In genomic region chr14:64293976-64294671, GRCh38 we compare ENCODE assay signal across 8 cellular contexts. TPM values are rescaled to one million over a fixed set of nuclear protein-coding genes. Genes with fewer than 3 reads are reported as not detected.
DNase-seq lines count a peak whose midpoint lies in the region; ATAC-seq and TF ChIP-seq lines count a peak whose summit lies in the region.

Gene ESR2, minus strand, starts transcription at chr14:64294371. Its CDS starts 11,386 bp downstream, at chr14:64282985.

- no peak within 1 kb of the TSS for H3K9ac ChIP-seq in mammary epithelial cell (ENCODE audit: insufficient read depth, low read length)

- TF ChIP-seq CTCF in mammary epithelial cell (conservative IDR thresholded peaks at IDR 0.05 in 1 of 2, IDR thresholded peaks at IDR 0.05 in 1 of 2; ENCODE audit: extremely low read depth in 1 of 2, insufficient read depth in 1 of 2, low read depth in 1 of 2, low read length in 2 of 2): no peak

- in situ Hi-C loops in mammary epithelial cell (cut with MboI; ENCODE audit: low sequenced_read_pairs in 2 of 2): no loop called here

- peak within 1 kb of the TSS; percentile 89 for H2AFZ ChIP-seq in mammary epithelial cell (ENCODE audit: low read depth, low read length)

- no peaks in the 10 kb centered on the region for H3K27me3 ChIP-seq in mammary epithelial cell (ENCODE audit: insufficient read depth, low read length)

- no peaks in the 10 kb centered on the region for H3K36me3 Mint-ChIP-seq in stimulated activated effector memory CD8-positive, alpha-beta T cell treated with anti-CD3 and anti-CD28 coated beads, Interleukin-12 subunit alpha, Interleukin-12 subunit beta, amount 100 ng/mL, for 72 hours

- DNase-seq in AG20443 (ENCODE audit: low spot score) (peak; percentile 52), SK-N-DZ (ENCODE audit: low spot score) (peak; percentile 15), mammary epithelial cell (no peak), left kidney (ENCODE audit: low read depth, low spot score) (peak; percentile 79), NCI-H128 (lab: John Stamatoyannopoulos, UW; ENCODE audit: unreplicated experiment) (no peak)
- DNase-seq in stimulated activated effector memory CD8-positive, alpha-beta T cell treated with anti-CD3 and anti-CD28 coated beads, Interleukin-12 subunit alpha, Interleukin-12 subunit beta, amount 100 ng/mL, for 72 hours (ENCODE audit: low spot score in 2 of 2): peak; percentile 26 to 60

- peak within 1 kb of the TSS; percentile 78 for H3K4me2 ChIP-seq in mammary epithelial cell (ENCODE audit: insufficient read depth, low read depth, low read length)

- peaks cover 27% of the 10 kb centered on the region for H3K4me1 ChIP-seq in mammary epithelial cell (ENCODE audit: insufficient read depth, low read length)

- no peaks in the 10 kb centered on the region for H4K20me1 ChIP-seq in mammary epithelial cell (ENCODE audit: insufficient read depth, low read length)

- CTCF ChIA-PET in mammary epithelial cell (lab: Charles Lee; ENCODE audit: low non-redundant PET): no interaction called here

- no peaks in the 10 kb centered on the region for H3K9me3 Mint-ChIP-seq in stimulated activated effector memory CD8-positive, alpha-beta T cell treated with anti-CD3 and anti-CD28 coated beads, Interleukin-12 subunit alpha, Interleukin-12 subunit beta, amount 100 ng/mL, for 72 hours

- intact Hi-C loops in mammary epithelial cell (cut with micrococcal nuclease): loop anchor here (1.0 to 5.0 kb wide), 4 partner anchors 52 to 495 kb away; no protein-coding TSS in a partner anchor

- no peaks in the 10 kb centered on the region for H3K36me3 ChIP-seq in mammary epithelial cell (ENCODE audit: insufficient read depth, low read length)

- dilution Hi-C loops in mammary epithelial cell (cut with HindIII; ENCODE audit: low sequenced_read_pairs): no loop called here

- H3K4me1 Mint-ChIP-seq in stimulated activated effector memory CD8-positive, alpha-beta T cell treated with anti-CD3 and anti-CD28 coated beads, Interleukin-12 subunit alpha, Interleukin-12 subunit beta, amount 100 ng/mL, for 72 hours: peaks cover 35% of the 10 kb centered on the region

- WGBS in mammary epithelial cell (ENCODE audit: low coverage, missing lambda C conversion rate): 7% methylated on average over 31 of the region's 49 CpGs

- H3K4me3 Mint-ChIP-seq in stimulated activated effector memory CD8-positive, alpha-beta T cell treated with anti-CD3 and anti-CD28 coated beads, Interleukin-12 subunit alpha, Interleukin-12 subunit beta, amount 100 ng/mL, for 72 hours: peak within 1 kb of the TSS; percentile 77

- peak within 1 kb of the TSS; percentile 48 for H3K27ac Mint-ChIP-seq in stimulated activated effector memory CD8-positive, alpha-beta T cell treated with anti-CD3 and anti-CD28 coated beads, Interleukin-12 subunit alpha, Interleukin-12 subunit beta, amount 100 ng/mL, for 72 hours

- peak; percentile 23 for ATAC-seq in GM18873 (IDR thresholded peaks at IDR 0.05; ENCODE audit: low FRiP score, unreplicated experiment)
- peak; percentile 40 for ATAC-seq in HG03066 (IDR thresholded peaks at IDR 0.05; ENCODE audit: low read depth, unreplicated experiment)
- peak; percentile 31 for ATAC-seq in stimulated activated effector memory CD8-positive, alpha-beta T cell treated with anti-CD3 and anti-CD28 coated beads, Interleukin-12 subunit alpha, Interleukin-12 subunit beta, amount 100 ng/mL, for 72 hours

- H3K27ac ChIP-seq in mammary epithelial cell (ENCODE audit: insufficient read depth, low read depth, low read length): no peak within 1 kb of the TSS

- peak within 1 kb of the TSS; percentile 4 to 33 (median 28) for H3K4me3 ChIP-seq in mammary epithelial cell (replicated peaks in 1 of 3; ENCODE audit: insufficient read depth in 1 of 3, low read depth in 2 of 3, low read length in 3 of 3)

- H3K79me2 ChIP-seq in mammary epithelial cell (ENCODE audit: insufficient read depth, low read length): no peaks in the 10 kb centered on the region

- H3K9me3 ChIP-seq in mammary epithelial cell (replicated peaks; ENCODE audit: insufficient read depth, low read length): no peaks in the 10 kb centered on the region

- no TSS peak for BruUV-seq in mammary epithelial cell (replicated peaks; lab: Mats Ljungman, UMichigan)

RNA-seq across cellular contexts. Expression of gene ESR2, which starts in this region (rescaled TPM):
- 0.64 and 1.3 TPM in 2 replicates for polyA plus RNA-seq in SK-N-DZ (2014; cell fraction: cytosol; rRNA removed)
- polyA plus RNA-seq in SK-N-DZ (2014; cell fraction: nucleus; rRNA removed): 0.08 and 0.91 TPM in 2 replicates
- under 1 TPM in 1 of 2 donors, not detected in 1; 0.21 TPM for total RNA-seq in mammary epithelial cell
- 0.06 TPM for polyA plus RNA-seq in mammary epithelial cell
- polyA minus RNA-seq in mammary epithelial cell: not detected

Comparison
In these comparisons a context has a peak if more than half of its experiments do, and no peak if none do; other contexts are left out.
1. DNase-seq: peak in AG20443 (single experiment), SK-N-DZ (single experiment), left kidney (single experiment) and stimulated activated effector memory CD8-positive, alpha-beta T cell treated with anti-CD3 and anti-CD28 coated beads, Interleukin-12 subunit alpha, Interleukin-12 subunit beta, amount 100 ng/mL, for 72 hours (2 of 2); none in mammary epithelial cell (single experiment) and NCI-H128 (single experiment).
2. Peak in every context shown above with its lines, with median percentiles within 50 percentile points of each other: ATAC-seq.